ENCODE assay signal across 21 cellular contexts in the genomic region with DNA sequence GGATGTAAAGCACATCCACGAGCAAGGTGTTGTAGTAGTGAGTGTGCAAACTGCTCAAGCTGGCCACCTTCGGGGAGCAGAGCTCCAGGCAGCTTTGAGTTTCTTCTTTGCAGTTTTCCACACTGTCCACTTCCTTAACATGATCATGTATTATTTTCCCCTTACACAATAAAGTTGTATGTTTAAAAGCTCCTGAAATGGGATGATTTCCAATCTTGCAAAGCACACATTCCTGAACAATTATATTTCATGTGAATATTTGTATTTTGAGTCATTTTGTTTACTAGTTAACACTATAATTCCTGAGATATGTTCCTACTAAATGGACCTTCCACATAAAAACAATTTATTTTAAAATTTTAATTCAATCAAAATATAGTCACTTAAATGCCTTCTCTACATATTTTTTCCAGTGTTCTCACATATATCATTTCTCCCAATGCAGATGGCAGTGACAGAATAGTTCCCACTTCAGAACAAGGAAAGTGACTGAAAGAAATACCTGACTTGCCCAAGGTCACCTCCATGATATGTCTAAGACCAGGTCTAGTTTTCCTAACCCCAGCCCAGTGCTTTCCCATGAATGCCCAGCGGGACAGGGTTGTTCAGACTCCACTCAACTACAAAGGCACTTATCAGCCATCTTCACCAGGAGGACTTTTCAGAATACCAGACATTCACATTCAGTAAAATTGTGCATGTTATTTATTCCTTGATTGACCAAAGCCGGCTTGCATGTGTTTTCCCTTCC. TPM values are rescaled to one million over a fixed set of nuclear protein-coding genes. Genes with fewer than 3 reads are reported as not detected.
DNase-seq lines count a peak whose midpoint lies in the region; ATAC-seq, FAIRE-seq and TF ChIP-seq lines count a peak whose summit lies in the region.
"Had no signal": no experiment of that assay in that cellular context is flagged by ENCODE, and none has a peak within 500 bp of the region (broad histone marks: within the 10 kb centered on the region; RNA-seq: fewer than 3 reads in every experiment).

No MANE protein-coding gene starts in this region.

- peaks cover 87% of the 10 kb centered on the region for H3K4me1 ChIP-seq in A549
- peaks cover 4 to 44% (median 24%) of the 10 kb centered on the region in 4 donors for H3K4me1 ChIP-seq in right lobe of liver

- CTCF ChIA-PET in A549 (lab: Yijun Ruan, JAX): no interaction called here

- H3K9me3 ChIP-seq in A549: no peaks in the 10 kb centered on the region
- H3K9me3 ChIP-seq in right lobe of liver: no peaks in the 10 kb centered on the region
- H3K9me3 ChIP-seq: Caco-2 had no signal

- no peak for FAIRE-seq in A549 (lab: Jason Lieb, UNC)
- FAIRE-seq: K562 had no signal

- POLR2A ChIA-PET in A549 (lab: Yijun Ruan, JAX): no interaction called here

- intact Hi-C loops in right lobe of liver (cut with DNase I): loop anchor here in 1 of 2 donors (10.0 kb wide), 1 partner anchor 71 kb away; no protein-coding TSS in a partner anchor

- no peak for TF ChIP-seq EP300 in A549 (IDR thresholded peaks at IDR 0.05)

- peaks cover 0 to 2% (median 0%) of the 10 kb centered on the region in 4 donors for H3K36me3 ChIP-seq in right lobe of liver

- H3K4me3 ChIP-seq in A549 (no peak overlapping the region), cardiac fibroblast (replicated peaks in 1 of 2; ENCODE audit: low read depth in 2 of 2, low read length in 2 of 2) (no peak overlapping the region), right lobe of liver (peak overlapping the region in 2 of 3 donors; percentile 95 to 98)
- H3K4me3 ChIP-seq: K562 had no signal

- TF ChIP-seq RAD21 in A549 (conservative IDR thresholded peaks at IDR 0.05 in 1 of 2, IDR thresholded peaks at IDR 0.05 in 1 of 2): no peak

- peak overlapping the region; percentile 38; the same call in 2 of the 3 replicates for H3K4me2 ChIP-seq in A549

- DNase-seq in A549 (ENCODE audit: low read depth in 1 of 2, low spot score in 1 of 2) (no peak), HCEC 1CT (peak; percentile 62), cardiac fibroblast (ENCODE audit: low read depth in 2 of 2) (peak; percentile 45 to 57), right lobe of liver (no peak), SKM-1 (lab: John Stamatoyannopoulos, UW; ENCODE audit: unreplicated experiment) (no peak), NOMO-1 treated with dmso at 0.1 percent for 144 hours (lab: John Stamatoyannopoulos, UW; ENCODE audit: unreplicated experiment) (no peak)
- DNase-seq in activated T-cell treated with anti-CD3 and anti-CD28 coated beads, Interleukin-2, amount 50 U/mL, for 1 hour: no peak
- DNase-seq: ACHN; activated T-cell treated with anti-CD3 and anti-CD28 coated beads, Interleukin-2, amount 50 U/mL, for 4 hours; Caco-2; central memory CD4-positive, alpha-beta T cell; midbrain; NCI-H1417 treated with DMSO at 0.1 percent for 48 hours; NCI-H2227 treated with DMSO at 0.1 percent for 48 hours; nucleus accumbens; stimulated activated CD4-positive, alpha-beta T cell treated with anti-CD3 and anti-CD28 coated beads, Interleukin-4, amount 100 ng/mL, for 4 hours had no signal

- TF ChIP-seq POLR2A in A549 (IDR thresholded peaks at IDR 0.05; ENCODE audit: low read length) (no peak), right lobe of liver (IDR thresholded peaks at IDR 0.05) (no peak)

- H3K27ac ChIP-seq in A549 (peak overlapping the region; percentile 22 to 64; a peak in 3 of 6 replicates), right lobe of liver (peak overlapping the region; percentile 89 to 95 (median 95))

- WGBS in A549 (ENCODE audit: missing lambda C conversion rate): 87% methylated on average over 4 of the region's 4 CpGs
- WGBS in right lobe of liver (ENCODE audit: insufficient coverage, low coverage, low lambda C conversion rate, missing lambda C conversion rate): 45% methylated on average over 2 of the region's 4 CpGs

- H3K27me3 ChIP-seq in right lobe of liver: no peaks in the 10 kb centered on the region

- TF ChIP-seq CTCF in A549 (IDR thresholded peaks at IDR 0.05) (no peak), cardiac fibroblast (IDR thresholded peaks at IDR 0.05; ENCODE audit: low read depth, low read length) (no peak), right lobe of liver (IDR thresholded peaks at IDR 0.05) (no peak)

- ATAC-seq in A549: no peak
- ATAC-seq in right lobe of liver: peak in 1 of 4 donors; percentile 0
- ATAC-seq in HG03196 (IDR thresholded peaks at IDR 0.05; ENCODE audit: unreplicated experiment): no peak
- ATAC-seq: activated naive CD4-positive, alpha-beta T cell treated with anti-CD3 and anti-CD28 coated beads, Interleukin-2, amount 50 U/mL, for 72 hours; activated T-cell treated with anti-CD3 and anti-CD28 coated beads, Interleukin-2, amount 50 U/mL, for 4 hours; K562 had no signal

TF ChIP-seq in A549, 52 proteins besides CTCF, POLR2A, EP300 and RAD21 (continues in another document):
- TF ChIP-seq, protein P1, sequence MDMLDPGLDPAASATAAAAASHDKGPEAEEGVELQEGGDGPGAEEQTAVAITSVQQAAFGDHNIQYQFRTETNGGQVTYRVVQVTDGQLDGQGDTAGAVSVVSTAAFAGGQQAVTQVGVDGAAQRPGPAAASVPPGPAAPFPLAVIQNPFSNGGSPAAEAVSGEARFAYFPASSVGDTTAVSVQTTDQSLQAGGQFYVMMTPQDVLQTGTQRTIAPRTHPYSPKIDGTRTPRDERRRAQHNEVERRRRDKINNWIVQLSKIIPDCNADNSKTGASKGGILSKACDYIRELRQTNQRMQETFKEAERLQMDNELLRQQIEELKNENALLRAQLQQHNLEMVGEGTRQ (IDR thresholded peaks at IDR 0.05): no peak
- TF ChIP-seq, protein P2, sequence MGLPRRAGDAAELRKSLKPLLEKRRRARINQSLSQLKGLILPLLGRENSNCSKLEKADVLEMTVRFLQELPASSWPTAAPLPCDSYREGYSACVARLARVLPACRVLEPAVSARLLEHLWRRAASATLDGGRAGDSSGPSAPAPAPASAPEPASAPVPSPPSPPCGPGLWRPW (IDR thresholded peaks at IDR 0.05): no peak
- TF ChIP-seq, protein P3, sequence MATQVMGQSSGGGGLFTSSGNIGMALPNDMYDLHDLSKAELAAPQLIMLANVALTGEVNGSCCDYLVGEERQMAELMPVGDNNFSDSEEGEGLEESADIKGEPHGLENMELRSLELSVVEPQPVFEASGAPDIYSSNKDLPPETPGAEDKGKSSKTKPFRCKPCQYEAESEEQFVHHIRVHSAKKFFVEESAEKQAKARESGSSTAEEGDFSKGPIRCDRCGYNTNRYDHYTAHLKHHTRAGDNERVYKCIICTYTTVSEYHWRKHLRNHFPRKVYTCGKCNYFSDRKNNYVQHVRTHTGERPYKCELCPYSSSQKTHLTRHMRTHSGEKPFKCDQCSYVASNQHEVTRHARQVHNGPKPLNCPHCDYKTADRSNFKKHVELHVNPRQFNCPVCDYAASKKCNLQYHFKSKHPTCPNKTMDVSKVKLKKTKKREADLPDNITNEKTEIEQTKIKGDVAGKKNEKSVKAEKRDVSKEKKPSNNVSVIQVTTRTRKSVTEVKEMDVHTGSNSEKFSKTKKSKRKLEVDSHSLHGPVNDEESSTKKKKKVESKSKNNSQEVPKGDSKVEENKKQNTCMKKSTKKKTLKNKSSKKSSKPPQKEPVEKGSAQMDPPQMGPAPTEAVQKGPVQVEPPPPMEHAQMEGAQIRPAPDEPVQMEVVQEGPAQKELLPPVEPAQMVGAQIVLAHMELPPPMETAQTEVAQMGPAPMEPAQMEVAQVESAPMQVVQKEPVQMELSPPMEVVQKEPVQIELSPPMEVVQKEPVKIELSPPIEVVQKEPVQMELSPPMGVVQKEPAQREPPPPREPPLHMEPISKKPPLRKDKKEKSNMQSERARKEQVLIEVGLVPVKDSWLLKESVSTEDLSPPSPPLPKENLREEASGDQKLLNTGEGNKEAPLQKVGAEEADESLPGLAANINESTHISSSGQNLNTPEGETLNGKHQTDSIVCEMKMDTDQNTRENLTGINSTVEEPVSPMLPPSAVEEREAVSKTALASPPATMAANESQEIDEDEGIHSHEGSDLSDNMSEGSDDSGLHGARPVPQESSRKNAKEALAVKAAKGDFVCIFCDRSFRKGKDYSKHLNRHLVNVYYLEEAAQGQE (IDR thresholded peaks at IDR 0.05): no peak
- TF ChIP-seq TP53 (CRISPR knock-in tag; IDR thresholded peaks at IDR 0.05) (no peak), MYC (IDR thresholded peaks at IDR 0.05; ENCODE audit: borderline replicate concordance, low read length) (no peak), ZNF302 (CRISPR knock-in tag; IDR thresholded peaks at IDR 0.05) (no peak), FOSL2 (IDR thresholded peaks at IDR 0.05) (no peak), FOSL2 (CRISPR knock-in tag; IDR thresholded peaks at IDR 0.05) (no peak), POLR2AphosphoS2 (conservative IDR thresholded peaks at IDR 0.05; ENCODE audit: low read length) (no peak), NFE2L2 (conservative IDR thresholded peaks at IDR 0.05; ENCODE audit: low read length) (no peak), FOSB (CRISPR knock-in tag; IDR thresholded peaks at IDR 0.05) (no peak), CHD4 (IDR thresholded peaks at IDR 0.05; ENCODE audit: borderline replicate concordance) (no peak), RARB (CRISPR knock-in tag; IDR thresholded peaks at IDR 0.05) (no peak), JUNB (IDR thresholded peaks at IDR 0.05) (no peak), PHF8 (IDR thresholded peaks at IDR 0.05; ENCODE audit: borderline replicate concordance, low read depth) (no peak), SREBF2 (IDR thresholded peaks at IDR 0.05) (no peak), RNF2 (IDR thresholded peaks at IDR 0.05; ENCODE audit: borderline replicate concordance, low read depth) (no peak)

RNA-seq across cellular contexts. Expression of a gene that starts 5.5 kb away (rescaled TPM):
- polyA plus RNA-seq in A549 (2011; rRNA removed): 132 and 134 TPM in 2 replicates
- 112 and 145 TPM in 2 replicates for polyA plus RNA-seq in A549 (2012; cell fraction: cytosol; rRNA removed)
- polyA plus RNA-seq in A549 (2012; cell fraction: nucleus; rRNA removed): 49.4 and 73.1 TPM in 2 replicates
- 227 to 287 TPM (median 267 TPM) in 3 replicates for polyA plus RNA-seq in A549 (2017; fragmentation: RNase III; extraction: RNeasy Plus Mini Kit Qiagen cat#74134 plus additional on column Dnase treatment)
- polyA minus RNA-seq in A549 (2011; rRNA and poly(A)+ RNA removed): 38.3 and 46.0 TPM in 2 replicates
- 1,000 to 10,000 TPM in 2 of 6 experiments, 100 to 1,000 TPM in 4; 817 to 1,434 (median 907) TPM for total RNA-seq in right lobe of liver

RNA-seq across cellular contexts. Expression of a gene that starts 29.4 kb away (rescaled TPM):
- not detected in 2 replicates for polyA plus RNA-seq in A549 (2011; rRNA removed)
- not detected in 2 replicates for polyA plus RNA-seq in A549 (2012; cell fraction: cytosol; rRNA removed)
- polyA plus RNA-seq in A549 (2012; cell fraction: nucleus; rRNA removed): not detected in 2 replicates
- polyA plus RNA-seq in A549 (2017; fragmentation: RNase III; extraction: RNeasy Plus Mini Kit Qiagen cat#74134 plus additional on column Dnase treatment): not detected in 3 replicates
- polyA minus RNA-seq in A549 (2011; rRNA and poly(A)+ RNA removed): not detected in 2 replicates
- not detected for total RNA-seq in right lobe of liver
- total RNA-seq: activated naive CD4-positive, alpha-beta T cell treated with anti-CD3 and anti-CD28 coated beads, Interleukin-2, amount 50 U/mL, for 72 hours; activated T-cell treated with anti-CD3 and anti-CD28 coated beads, Interleukin-2, amount 50 U/mL, for 4 hours; Caco-2; K562; skeletal muscle tissue; urinary bladder had no signal
- polyA plus RNA-seq: K562, urinary bladder had no signal

Comparison
In these comparisons a context has a peak if more than half of its experiments do, and no peak if none do; other contexts are left out.
1. DNase-seq: peak in HCEC 1CT (single experiment) and cardiac fibroblast (2 of 2); none in A549 (0 of 2), right lobe of liver (0 of 3), SKM-1 (single experiment), NOMO-1 treated with dmso at 0.1 percent for 144 hours (single experiment) and activated T-cell treated with anti-CD3 and anti-CD28 coated beads, Interleukin-2, amount 50 U/mL, for 1 hour (single experiment).
2. H3K4me3 ChIP-seq: peak in right lobe of liver (2 of 3); none in A549 (single experiment) and cardiac fibroblast (0 of 2).